In the genomic region with DNA sequence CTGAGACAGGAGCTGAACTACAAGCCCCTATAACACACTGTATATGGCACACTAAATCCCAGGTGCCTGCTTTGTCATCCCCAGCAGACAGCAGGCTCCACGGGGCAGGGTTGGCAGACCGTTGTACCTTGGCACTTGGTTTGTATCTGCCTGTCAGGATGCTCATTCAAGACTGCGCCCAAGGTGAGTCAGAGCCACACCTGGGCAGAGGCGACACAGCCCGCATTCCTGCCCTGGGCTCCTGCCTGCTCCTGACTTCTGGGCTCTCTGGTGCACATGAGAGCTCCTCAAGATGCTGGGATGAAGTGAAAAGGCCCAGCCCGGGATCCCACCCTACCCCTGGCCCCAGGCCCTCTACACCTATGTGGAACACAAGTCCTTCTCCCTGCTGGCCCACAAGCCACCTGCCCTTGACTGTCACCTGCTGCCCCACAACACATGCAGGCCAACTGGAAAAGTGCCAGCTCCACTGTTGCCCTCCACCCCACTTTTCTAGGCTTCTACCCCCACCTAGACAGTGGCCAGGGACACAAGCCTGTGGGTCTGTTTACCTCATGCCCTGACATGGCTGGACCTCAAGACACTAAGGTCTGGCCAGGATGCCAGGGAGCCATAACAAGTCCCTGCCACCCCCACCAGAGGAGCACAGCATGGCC, we compare ENCODE assay signal across 10 cellular contexts. TPM values are rescaled to one million over a fixed set of nuclear protein-coding genes. Genes with fewer than 3 reads are reported as not detected.
A peak's percentile ranks its signal among the peaks of the same experiment; 100 is the strongest.
DNase-seq lines count a peak whose midpoint lies in the region; ATAC-seq, FAIRE-seq and TF ChIP-seq lines count a peak whose summit lies in the region.
"Had no signal": no experiment of that assay in that cellular context is flagged by ENCODE, and none has a peak within 500 bp of the region (broad histone marks: within the 10 kb centered on the region; RNA-seq: fewer than 3 reads in every experiment).

No MANE protein-coding gene starts in this region.

- H3K27ac ChIP-seq in 22Rv1 = peak overlapping the region; percentile 15; the same call in 1 of the 2 replicates
- peak overlapping the region; percentile 72 for H3K27ac ChIP-seq in naive thymus-derived CD4-positive, alpha-beta T cell (ENCODE audit: low read depth, low read length)
- H3K27ac ChIP-seq in aorta (ENCODE audit: low read depth in 1 of 2, low read length in 2 of 2) = no peak overlapping the region

- H3K36me3 ChIP-seq in bronchial epithelial cell (ENCODE audit: control insufficient read depth, insufficient read depth, low read length) (peaks cover 5% of the 10 kb centered on the region), aorta (ENCODE audit: control insufficient read depth in 1 of 2, insufficient read depth in 2 of 2, low read length in 1 of 2) (no peaks in the 10 kb centered on the region)
- H3K36me3 ChIP-seq in naive thymus-derived CD4-positive, alpha-beta T cell (ENCODE audit: control insufficient read depth in 2 of 3, insufficient read depth in 3 of 3, low read length in 3 of 3) = peaks cover 0 to under 1% (median 0%) of the 10 kb centered on the region in 3 experiments

- H3K4me1 Mint-ChIP-seq in IgD-negative memory B cell = peaks cover 69 to 87% (median 77%) of the 10 kb centered on the region in 3 donors
- peaks cover 63 to 100% (median 98%) of the 10 kb centered on the region in 7 donors for H3K4me1 Mint-ChIP-seq in naive thymus-derived CD4-positive, alpha-beta T cell

- intact Hi-C loops in naive thymus-derived CD4-positive, alpha-beta T cell (cut with micrococcal nuclease) = loop anchor here in 1 of 2 donors (5.0 kb wide), 1 partner anchor 82 kb away; no protein-coding TSS in a partner anchor
- intact Hi-C loops in aorta (cut with DNase I) = no loop called here

- H3K4me1 ChIP-seq in naive thymus-derived CD4-positive, alpha-beta T cell (ENCODE audit: control insufficient read depth in 2 of 2, insufficient read depth in 2 of 2, low read length in 2 of 2) = peaks cover 93 to 97% of the 10 kb centered on the region in 2 donors
- peaks cover 0 to 5% of the 10 kb centered on the region in 2 donors for H3K4me1 ChIP-seq in aorta (ENCODE audit: control insufficient read depth in 1 of 2, insufficient read depth in 2 of 2, low read length in 2 of 2)

- FAIRE-seq in bronchial epithelial cell (lab: Jason Lieb, UNC) = peak; percentile 86
- no peak for FAIRE-seq in GM19239 (lab: Jason Lieb, UNC)

- TF ChIP-seq CTCF in 22Rv1 (IDR thresholded peaks at IDR 0.05) (no peak), bronchial epithelial cell (IDR thresholded peaks at IDR 0.05; ENCODE audit: insufficient read depth, low read length, severe bottlenecking) (no peak)

- H3K27ac Mint-ChIP-seq in IgD-negative memory B cell = peak overlapping the region; percentile 3 to 93 (median 87)
- H3K27ac Mint-ChIP-seq in naive thymus-derived CD4-positive, alpha-beta T cell = peak overlapping the region; percentile 77 to 99 (median 93)

- H3K4me3 ChIP-seq in bronchial epithelial cell (ENCODE audit: low read depth, low read length) = no peak overlapping the region
- H3K4me3 ChIP-seq in naive thymus-derived CD4-positive, alpha-beta T cell (ENCODE audit: low read length) = peak overlapping the region; percentile 52
- H3K4me3 ChIP-seq in aorta (ENCODE audit: low read length in 2 of 2) = no peak overlapping the region
- H3K4me3 ChIP-seq: GM23338 had no signal

- POLR2A ChIA-PET in naive thymus-derived CD4-positive, alpha-beta T cell (lab: Charles Lee) = interaction anchor here (2.4 to 12.6 kb wide), 4 partner anchors 11 to 40 kb away, joined by 9 to 267 read pairs (median 41); a partner anchor contains a TSS

- no peaks in the 10 kb centered on the region for H3K9me3 ChIP-seq in naive thymus-derived CD4-positive, alpha-beta T cell (ENCODE audit: control insufficient read depth in 2 of 3, low read length in 3 of 3)
- H3K9me3 ChIP-seq in aorta (ENCODE audit: control insufficient read depth, low read length) = no peaks in the 10 kb centered on the region

- ATAC-seq in naive thymus-derived CD4-positive, alpha-beta T cell = no peak
- ATAC-seq in aorta (ENCODE audit: low FRiP score) = no peak
- ATAC-seq: GM23338 had no signal

- no peaks in the 10 kb centered on the region for H3K9me3 Mint-ChIP-seq in IgD-negative memory B cell
- no peaks in the 10 kb centered on the region for H3K9me3 Mint-ChIP-seq in naive thymus-derived CD4-positive, alpha-beta T cell
- H3K9me3 Mint-ChIP-seq: GM23338 had no signal

- no peaks in the 10 kb centered on the region for H3K27me3 Mint-ChIP-seq in IgD-negative memory B cell
- H3K27me3 Mint-ChIP-seq in naive thymus-derived CD4-positive, alpha-beta T cell = no peaks in the 10 kb centered on the region

- no peaks in the 10 kb centered on the region for H3K36me3 Mint-ChIP-seq in IgD-negative memory B cell
- H3K36me3 Mint-ChIP-seq in naive thymus-derived CD4-positive, alpha-beta T cell = peaks cover 0 to 10% (median 0%) of the 10 kb centered on the region in 5 donors

- peak overlapping the region; percentile 48 to 90 (median 78) for H3K4me3 Mint-ChIP-seq in IgD-negative memory B cell
- H3K4me3 Mint-ChIP-seq in naive thymus-derived CD4-positive, alpha-beta T cell = peak overlapping the region; percentile 70 to 95 (median 88)
- H3K4me3 Mint-ChIP-seq: GM23338 had no signal

- DNase-seq in bronchial epithelial cell (ENCODE audit: low read depth) = peak; percentile 76
- DNase-seq in naive thymus-derived CD4-positive, alpha-beta T cell = no peak
- DNase-seq in SK-N-DZ (ENCODE audit: low spot score) = no peak
- no peak for DNase-seq in UCSD-AML1 (lab: John Stamatoyannopoulos, UW; ENCODE audit: unreplicated experiment)
- no peak for DNase-seq in GM19239 (ENCODE audit: insufficient read length, low spot score)
- DNase-seq in aorta = no peak
- DNase-seq: NCI-H1105 treated with DMSO at 0.1 percent for 48 hours had no signal

- CTCF ChIA-PET in naive thymus-derived CD4-positive, alpha-beta T cell (lab: Charles Lee) = interaction anchor here (0.9 to 6.9 kb wide), 5 partner anchors 9 to 43 kb away, joined by 3 to 56 read pairs (median 11); a partner anchor contains a TSS

- WGBS in aorta, 2 donors = 59 to 62% methylated on average over 6 of the region's 6 CpGs

- H3K27me3 ChIP-seq in bronchial epithelial cell (ENCODE audit: control insufficient read depth, insufficient read depth, low read length) (no peaks in the 10 kb centered on the region), aorta (ENCODE audit: control insufficient read depth in 1 of 2, insufficient read depth in 2 of 2, low read length in 1 of 2) (no peaks in the 10 kb centered on the region)
- H3K27me3 ChIP-seq in naive thymus-derived CD4-positive, alpha-beta T cell (ENCODE audit: control insufficient read depth in 2 of 2, insufficient read depth in 2 of 2, low read length in 2 of 2) = no peaks in the 10 kb centered on the region

RNA-seq across cellular contexts. Expression of a gene that starts 30.8 kb away (rescaled TPM):
- polyA plus RNA-seq in IgD-negative memory B cell (20.9 TPM), aorta (10 to 100 TPM; 22.4 to 35.2 TPM)
- total RNA-seq in bronchial epithelial cell (10.5 and 13.1 TPM in 2 replicates), aorta (10 to 100 TPM; 36.7 to 45.5 TPM)
- 10 to 100 TPM; 21.6 to 40.4 (median 37.1) TPM for total RNA-seq in naive thymus-derived CD4-positive, alpha-beta T cell
- 10 to 100 TPM; 43.5 to 44.0 TPM for polyA plus RNA-seq in naive thymus-derived CD4-positive, alpha-beta T cell
- polyA plus RNA-seq in SK-N-DZ (2014; cell fraction: cytosol; rRNA removed) = 69.4 and 76.0 TPM in 2 replicates
- polyA plus RNA-seq in SK-N-DZ (2014; cell fraction: nucleus; rRNA removed) = 26.7 and 29.0 TPM in 2 replicates

Comparison
In these comparisons a context has a peak if more than half of its experiments do, and no peak if none do; other contexts are left out.
1. H3K27ac ChIP-seq: peak in 22Rv1 (single experiment) and naive thymus-derived CD4-positive, alpha-beta T cell (single experiment); none in aorta (0 of 2).